30 cellular contexts compared by ENCODE assay signal in the genomic region with DNA sequence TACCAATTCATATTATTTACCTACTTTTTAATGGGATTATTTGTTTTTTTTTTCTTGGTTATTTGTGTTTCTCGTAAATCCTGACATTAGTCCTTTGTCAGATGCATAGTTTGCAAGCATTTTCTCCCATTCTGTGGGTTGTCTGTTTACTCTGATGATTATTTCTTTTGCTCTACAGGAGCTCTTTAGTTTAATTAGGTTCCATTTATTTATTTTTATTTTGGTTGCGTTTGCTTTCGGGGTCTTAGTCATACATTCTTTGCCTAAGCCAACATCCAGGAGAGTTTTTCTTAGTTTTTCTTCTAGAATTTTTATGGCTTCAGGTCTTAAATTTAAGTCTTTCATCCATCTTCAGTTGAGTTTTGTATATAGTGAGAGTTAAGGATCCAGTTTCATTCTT.
"Had no signal": no experiment of that assay in that cellular context is flagged by ENCODE, and none has a peak within 500 bp of the region (broad histone marks: within the 10 kb centered on the region; RNA-seq: fewer than 3 reads in every experiment).

No MANE protein-coding gene starts in this region.

- H3K36me3 ChIP-seq: ascending aorta, breast epithelium, cardiac muscle cell, colonic mucosa, gastroesophageal sphincter, heart right ventricle had no signal

- H3K4me1 Mint-ChIP-seq: activated CD4-positive, alpha-beta memory T cell treated with anti-CD3 and anti-CD28 coated beads, Interleukin-2, amount 10 ng/mL, durations not matched to agents 7 days and 5 days; activated CD4-positive, alpha-beta T cell treated with anti-CD3 and anti-CD28 coated beads for 36 hours had no signal

- ATAC-seq: activated CD4-positive, alpha-beta T cell treated with anti-CD3 and anti-CD28 coated beads for 36 hours; activated naive CD4-positive, alpha-beta T cell treated with anti-CD3 and anti-CD28 coated beads, Interleukin-2, amount 50 U/mL, for 72 hours; activated T-cell treated with anti-CD3 and anti-CD28 coated beads, Interleukin-2, amount 50 U/mL, for 72 hours; esophagus mucosa; gastroesophageal sphincter; heart right ventricle had no signal

- H3K36me3 Mint-ChIP-seq: activated naive CD4-positive, alpha-beta T cell treated with anti-CD3 and anti-CD28 coated beads, Interleukin-2, amount 10 ng/mL, durations not matched to agents 7 days and 5 days; activated naive CD8-positive, alpha-beta T cell treated with anti-CD3 and anti-CD28 coated beads, Interleukin-2, amount 10 ng/mL, durations not matched to agents 7 days and 5 days had no signal

- H3K4me3 Mint-ChIP-seq: activated CD4-positive, alpha-beta memory T cell treated with anti-CD3 and anti-CD28 coated beads, Interleukin-2, amount 10 ng/mL, durations not matched to agents 7 days and 5 days; activated CD4-positive, alpha-beta T cell treated with anti-CD3 and anti-CD28 coated beads for 36 hours; activated CD4-positive, alpha-beta T cell treated with anti-CD3 and anti-CD28 coated beads, Interleukin-2, amount 10 ng/mL, durations not matched to agents 24 days and 14 days; activated naive CD4-positive, alpha-beta T cell treated with anti-CD3 and anti-CD28 coated beads, Interleukin-2, amount 10 ng/mL, durations not matched to agents 7 days and 5 days; activated naive CD8-positive, alpha-beta T cell treated with anti-CD3 and anti-CD28 coated beads, Interleukin-2, amount 10 ng/mL, durations not matched to agents 7 days and 5 days; activated T-cell treated with anti-CD3 and anti-CD28 coated beads, Interleukin-2, amount 50 U/mL, for 24 hours; activated T-cell treated with anti-CD3 and anti-CD28 coated beads, Interleukin-2, amount 50 U/mL, for 72 hours; brain had no signal

- H3K27me3 ChIP-seq: ascending aorta, breast epithelium, cardiac muscle cell, colonic mucosa, gastroesophageal sphincter, heart right ventricle, hepatocyte had no signal

- H3K9me3 Mint-ChIP-seq: activated CD4-positive, alpha-beta memory T cell treated with anti-CD3 and anti-CD28 coated beads, Interleukin-2, amount 10 ng/mL, durations not matched to agents 7 days and 5 days had no signal

- H3K9me3 ChIP-seq: breast epithelium, colonic mucosa, gastroesophageal sphincter had no signal

- H3K4me3 ChIP-seq: ascending aorta, breast epithelium, cardiac muscle cell, colonic mucosa, gastroesophageal sphincter, heart right ventricle, hepatocyte had no signal

- H3K27ac Mint-ChIP-seq: activated CD4-positive, alpha-beta memory T cell treated with anti-CD3 and anti-CD28 coated beads, Interleukin-2, amount 10 ng/mL, durations not matched to agents 7 days and 5 days; activated CD4-positive, alpha-beta T cell treated with anti-CD3 and anti-CD28 coated beads for 36 hours; activated CD4-positive, alpha-beta T cell treated with anti-CD3 and anti-CD28 coated beads, Interleukin-2, amount 10 ng/mL, durations not matched to agents 24 days and 14 days; activated naive CD4-positive, alpha-beta T cell treated with anti-CD3 and anti-CD28 coated beads, Interleukin-2, amount 10 ng/mL, durations not matched to agents 7 days and 5 days; activated naive CD4-positive, alpha-beta T cell treated with anti-CD3 and anti-CD28 coated beads, Interleukin-2, amount 50 U/mL, for 72 hours; activated naive CD8-positive, alpha-beta T cell treated with anti-CD3 and anti-CD28 coated beads, Interleukin-2, amount 10 ng/mL, durations not matched to agents 7 days and 5 days; activated T-cell treated with anti-CD3 and anti-CD28 coated beads, Interleukin-2, amount 50 U/mL, for 24 hours; activated T-cell treated with anti-CD3 and anti-CD28 coated beads, Interleukin-2, amount 50 U/mL, for 72 hours; brain had no signal

- DNase-seq: activated CD4-positive, alpha-beta memory T cell treated with anti-CD3 and anti-CD28 coated beads, Interleukin-2, amount 10 ng/mL, durations not matched to agents 7 days and 5 days; activated CD4-positive, alpha-beta T cell treated with anti-CD3 and anti-CD28 coated beads for 36 hours; activated CD4-positive, alpha-beta T cell treated with anti-CD3 and anti-CD28 coated beads, Interleukin-2, amount 10 ng/mL, durations not matched to agents 24 days and 14 days; activated CD4-positive, alpha-beta T cell treated with anti-CD3 and anti-CD28 coated beads, Interleukin-2, amount 50 U/mL, for 4 hours; activated CD4-positive, CD25-positive, alpha-beta regulatory T cell; activated CD4-positive, CD25-positive, alpha-beta regulatory T cell treated with anti-CD3 and anti-CD28 coated beads, Interleukin-2, amount 50 U/mL, for 72 hours; activated CD8-positive, alpha-beta memory T cell treated with anti-CD3 and anti-CD28 coated beads, Interleukin-2, amount 50 U/mL, for 48 hours; activated gamma-delta T cell; activated naive CD4-positive, alpha-beta T cell; activated naive CD4-positive, alpha-beta T cell treated with anti-CD3 and anti-CD28 coated beads, Interleukin-2, amount 10 ng/mL, durations not matched to agents 7 days and 5 days; activated naive CD8-positive, alpha-beta T cell treated with anti-CD3 and anti-CD28 coated beads, Interleukin-2, amount 10 ng/mL, durations not matched to agents 7 days and 5 days; activated T-cell treated with anti-CD3 and anti-CD28 coated beads for 4 hours; activated T-cell treated with anti-CD3 and anti-CD28 coated beads, Interleukin-2, amount 50 U/mL, for 24 hours; activated T-cell treated with anti-CD3 and anti-CD28 coated beads, Interleukin-2, amount 50 U/mL, for 72 hours; central memory CD4-positive, alpha-beta T cell; cerebellar nuclear complex; colonic mucosa; effector CD8-positive, alpha-beta T cell; foreskin melanocyte; heart right ventricle; T-helper 2 cell had no signal

- H3K27me3 Mint-ChIP-seq: activated naive CD4-positive, alpha-beta T cell treated with anti-CD3 and anti-CD28 coated beads, Interleukin-2, amount 10 ng/mL, durations not matched to agents 7 days and 5 days; activated naive CD8-positive, alpha-beta T cell treated with anti-CD3 and anti-CD28 coated beads, Interleukin-2, amount 10 ng/mL, durations not matched to agents 7 days and 5 days had no signal

- H3K4me1 ChIP-seq: breast epithelium, colonic mucosa, gastroesophageal sphincter had no signal

- H3K27ac ChIP-seq: ascending aorta, breast epithelium, cardiac muscle cell, colonic mucosa, epithelial cell of prostate, gastroesophageal sphincter, heart right ventricle, hepatocyte had no signal
